In the genomic region with DNA sequence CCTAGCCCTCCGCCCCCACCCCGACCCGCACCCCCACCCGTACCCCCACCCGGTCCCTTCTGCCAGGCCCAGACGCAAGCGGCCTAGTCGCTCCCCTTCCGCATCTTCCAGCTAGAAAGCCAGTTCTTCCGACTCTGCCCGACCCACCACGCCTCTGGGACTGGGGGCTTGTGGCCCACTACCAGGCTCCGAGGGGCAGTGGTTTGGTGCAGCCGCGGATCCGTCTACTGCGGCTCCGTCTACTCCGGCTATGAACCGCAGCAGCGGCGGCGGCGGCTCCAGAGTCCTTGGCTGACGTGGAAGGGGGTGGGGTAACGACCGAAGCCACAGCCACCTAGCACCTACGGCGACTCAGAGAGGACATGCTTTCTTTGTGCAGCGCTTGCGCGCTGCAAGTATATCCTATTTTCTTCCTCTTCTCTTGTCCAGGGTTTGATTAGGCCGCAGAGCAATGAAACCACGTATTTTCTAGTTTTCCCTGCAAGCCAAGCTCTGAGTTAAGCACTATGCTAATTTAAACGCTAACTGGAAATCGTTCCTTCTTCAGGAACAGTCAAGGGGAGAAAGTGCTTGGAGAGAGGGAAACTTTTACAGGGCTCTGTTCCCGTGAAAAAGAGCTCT, we compare ENCODE assay signal across 8 cellular contexts. TPM values are rescaled to one million over a fixed set of nuclear protein-coding genes. Genes with fewer than 3 reads are reported as not detected.
DNase-seq lines count a peak whose midpoint lies in the region; ATAC-seq and TF ChIP-seq lines count a peak whose summit lies in the region.

A gene with protein sequence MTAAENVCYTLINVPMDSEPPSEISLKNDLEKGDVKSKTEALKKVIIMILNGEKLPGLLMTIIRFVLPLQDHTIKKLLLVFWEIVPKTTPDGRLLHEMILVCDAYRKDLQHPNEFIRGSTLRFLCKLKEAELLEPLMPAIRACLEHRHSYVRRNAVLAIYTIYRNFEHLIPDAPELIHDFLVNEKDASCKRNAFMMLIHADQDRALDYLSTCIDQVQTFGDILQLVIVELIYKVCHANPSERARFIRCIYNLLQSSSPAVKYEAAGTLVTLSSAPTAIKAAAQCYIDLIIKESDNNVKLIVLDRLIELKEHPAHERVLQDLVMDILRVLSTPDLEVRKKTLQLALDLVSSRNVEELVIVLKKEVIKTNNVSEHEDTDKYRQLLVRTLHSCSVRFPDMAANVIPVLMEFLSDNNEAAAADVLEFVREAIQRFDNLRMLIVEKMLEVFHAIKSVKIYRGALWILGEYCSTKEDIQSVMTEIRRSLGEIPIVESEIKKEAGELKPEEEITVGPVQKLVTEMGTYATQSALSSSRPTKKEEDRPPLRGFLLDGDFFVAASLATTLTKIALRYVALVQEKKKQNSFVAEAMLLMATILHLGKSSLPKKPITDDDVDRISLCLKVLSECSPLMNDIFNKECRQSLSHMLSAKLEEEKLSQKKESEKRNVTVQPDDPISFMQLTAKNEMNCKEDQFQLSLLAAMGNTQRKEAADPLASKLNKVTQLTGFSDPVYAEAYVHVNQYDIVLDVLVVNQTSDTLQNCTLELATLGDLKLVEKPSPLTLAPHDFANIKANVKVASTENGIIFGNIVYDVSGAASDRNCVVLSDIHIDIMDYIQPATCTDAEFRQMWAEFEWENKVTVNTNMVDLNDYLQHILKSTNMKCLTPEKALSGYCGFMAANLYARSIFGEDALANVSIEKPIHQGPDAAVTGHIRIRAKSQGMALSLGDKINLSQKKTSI (minus strand): TSS at position 252 of the 621 bp plus-strand sequence. CDS start 883 bp downstream, outside the sequence.

- TF ChIP-seq CTCF in GM12864 (IDR thresholded peaks at IDR 0.05; ENCODE audit: low read depth, low read length, missing control alignments) (no peak), type B pancreatic cell (conservative IDR thresholded peaks at IDR 0.05) (no peak)

- intact Hi-C loops in cardiac septum (cut with DNase I), result loop anchor here (1.0 kb wide), 1 partner anchor 21 kb away; a partner anchor contains a TSS

- H3K4me3 ChIP-seq in GM12864 (ENCODE audit: low read depth, low read length), result peak within 1 kb of the TSS; percentile 72

- peak; percentile 94 for ATAC-seq in HG02759 (IDR thresholded peaks at IDR 0.05; ENCODE audit: unreplicated experiment)

- no peaks in the 10 kb centered on the region for H3K9me3 Mint-ChIP-seq in type B pancreatic cell

- H3K27ac Mint-ChIP-seq in type B pancreatic cell, result peak within 1 kb of the TSS; percentile 92

- peak; percentile 88 for DNase-seq in GM12864 (ENCODE audit: low read depth)
- peak; percentile 87 to 93 (median 89) for DNase-seq in NCI-H1417 (lab: John Stamatoyannopoulos, UW)
- peak; percentile 77 to 91 for DNase-seq in SW 1271 (lab: John Stamatoyannopoulos, UW)
- peak; percentile 82 for DNase-seq in activated naive CD8-positive, alpha-beta T cell treated with anti-CD3 and anti-CD28 coated beads, Interleukin-2, amount 50 U/mL, for 16 hours (ENCODE audit: low read depth, low spot score)
- peak; percentile 97 for DNase-seq in cardiac septum (ENCODE audit: low spot score)
- peak; percentile 95 for DNase-seq in pons (ENCODE audit: low spot score)
- peak; percentile 89 for DNase-seq in type B pancreatic cell (ENCODE audit: extremely low spot score, unreplicated experiment)

- H3K36me3 Mint-ChIP-seq in type B pancreatic cell, result peaks cover 27% of the 10 kb centered on the region

- H3K4me1 Mint-ChIP-seq in type B pancreatic cell (ENCODE audit: unreplicated experiment), result peaks cover 19% of the 10 kb centered on the region

- peak within 1 kb of the TSS; percentile 99 for H3K4me3 Mint-ChIP-seq in type B pancreatic cell

- no peaks in the 10 kb centered on the region for H3K27me3 Mint-ChIP-seq in type B pancreatic cell

RNA-seq across cellular contexts. Expression of the gene that starts here (rescaled TPM):
- total RNA-seq in cardiac septum (61.4 TPM), type B pancreatic cell (ENCODE audit: low replicate concordance) (108 and 130 TPM in 2 replicates)

Comparison
In these comparisons a context has a peak if more than half of its experiments do, and no peak if none do; other contexts are left out.
1. Peak in every context shown above with its lines: DNase-seq, ATAC-seq and H3K4me3 ChIP-seq.